Comparison of ENCODE assay signal across 1 cellular context in the genomic region with DNA sequence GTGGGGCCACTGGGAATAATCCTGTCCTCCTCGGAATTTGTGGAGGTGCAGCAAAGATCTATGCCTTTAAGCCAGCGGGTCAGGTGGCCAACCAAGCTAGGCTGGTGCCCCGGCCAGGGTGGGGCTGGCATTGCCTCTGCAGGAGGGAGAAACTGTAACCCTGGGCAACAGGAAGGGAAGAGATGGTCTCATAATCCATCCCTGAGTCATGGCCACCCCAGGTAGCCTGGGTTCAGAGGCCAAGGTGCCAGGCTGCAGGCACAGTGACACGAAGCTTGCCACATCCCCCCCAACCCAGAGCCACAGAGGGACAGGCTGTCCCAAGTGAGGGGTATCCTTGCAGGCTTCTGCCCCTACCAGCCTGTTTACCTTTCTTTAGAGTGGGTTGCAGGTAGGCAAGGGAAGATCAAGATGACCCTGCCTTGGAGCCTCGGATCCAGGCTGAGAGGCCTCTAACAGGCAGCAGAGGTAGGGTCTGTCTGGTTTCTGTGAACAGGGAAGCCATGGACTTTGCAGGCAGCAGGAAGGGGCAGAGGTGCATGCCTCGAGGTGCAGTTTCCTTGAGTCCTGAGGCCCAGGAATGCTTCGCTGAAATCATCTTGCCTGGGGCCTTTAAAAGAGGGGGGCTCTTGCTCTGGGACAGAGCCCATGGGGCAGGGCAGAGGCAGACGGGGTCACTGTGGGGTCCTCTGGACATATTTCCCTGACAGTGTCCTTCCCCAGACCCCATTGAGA.
TF ChIP-seq lines count a peak whose summit lies in the region.

No MANE protein-coding gene starts in this region.

TF ChIP-seq in H1, 55 proteins besides CTCF, POLR2A, EP300 and RAD21:
- TF ChIP-seq SIRT6 (IDR thresholded peaks at IDR 0.05; ENCODE audit: low read length) (no peak), CBX5 (IDR thresholded peaks at IDR 0.05; ENCODE audit: low read depth, low read length) (no peak), ASH2L (IDR thresholded peaks at IDR 0.05; ENCODE audit: low read length) (no peak), SIN3A (conservative IDR thresholded peaks at IDR 0.05 in 1 of 2, IDR thresholded peaks at IDR 0.05 in 1 of 2; ENCODE audit: low read depth in 1 of 2, low read length in 2 of 2) (no peak), JUND (IDR thresholded peaks at IDR 0.05; ENCODE audit: low read length) (no peak), HDAC2 (IDR thresholded peaks at IDR 0.05; ENCODE audit: borderline replicate concordance in 1 of 2, low read depth in 2 of 2, low read length in 2 of 2) (no peak), ZNF274 (IDR thresholded peaks at IDR 0.05; ENCODE audit: borderline replicate concordance, extremely low read depth, low read length) (no peak), TAF7 (optimal IDR thresholded peaks at IDR 0.05; ENCODE audit: borderline replicate concordance, low read depth, low read length) (no peak), BCL11A (IDR thresholded peaks at IDR 0.05; ENCODE audit: low read depth in 2 of 2, low read length in 2 of 2) (no peak), SUZ12 (IDR thresholded peaks at IDR 0.05; ENCODE audit: low read length) (no peak), BRCA1 (IDR thresholded peaks at IDR 0.05; ENCODE audit: low read depth, low read length) (no peak), SP2 (IDR thresholded peaks at IDR 0.05; ENCODE audit: low read length) (no peak), TEAD4 (IDR thresholded peaks at IDR 0.05; ENCODE audit: low read depth, low read length) (no peak), GABPA (IDR thresholded peaks at IDR 0.05; ENCODE audit: borderline replicate concordance, insufficient read depth, low read length) (no peak)
- TF ChIP-seq, protein P1, sequence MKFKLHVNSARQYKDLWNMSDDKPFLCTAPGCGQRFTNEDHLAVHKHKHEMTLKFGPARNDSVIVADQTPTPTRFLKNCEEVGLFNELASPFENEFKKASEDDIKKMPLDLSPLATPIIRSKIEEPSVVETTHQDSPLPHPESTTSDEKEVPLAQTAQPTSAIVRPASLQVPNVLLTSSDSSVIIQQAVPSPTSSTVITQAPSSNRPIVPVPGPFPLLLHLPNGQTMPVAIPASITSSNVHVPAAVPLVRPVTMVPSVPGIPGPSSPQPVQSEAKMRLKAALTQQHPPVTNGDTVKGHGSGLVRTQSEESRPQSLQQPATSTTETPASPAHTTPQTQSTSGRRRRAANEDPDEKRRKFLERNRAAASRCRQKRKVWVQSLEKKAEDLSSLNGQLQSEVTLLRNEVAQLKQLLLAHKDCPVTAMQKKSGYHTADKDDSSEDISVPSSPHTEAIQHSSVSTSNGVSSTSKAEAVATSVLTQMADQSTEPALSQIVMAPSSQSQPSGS (IDR thresholded peaks at IDR 0.05; ENCODE audit: low read length), result no peak
